In genomic region chr6:170038717-170039116, GRCh38 we compare ENCODE assay signal across 24 cellular contexts.
"Had no signal": no experiment of that assay in that cellular context is flagged by ENCODE, and none has a peak within 500 bp of the region (broad histone marks: within the 10 kb centered on the region; RNA-seq: fewer than 3 reads in every experiment).

No MANE protein-coding gene starts in this region.

- H3K4me1 ChIP-seq: pancreas, uterus had no signal

- H3K36me3 ChIP-seq: esophagus muscularis mucosa, gastrocnemius medialis, heart left ventricle, neutrophil, pancreas, uterus had no signal

- DNase-seq: activated CD4-positive, alpha-beta T cell treated with anti-CD3 and anti-CD28 coated beads for 4 hours; activated CD4-positive, alpha-beta T cell treated with anti-CD3 and anti-CD28 coated beads, Interleukin-2, amount 50 U/mL, for 48 hours; activated CD4-positive, CD25-positive, alpha-beta regulatory T cell; activated CD8-positive, alpha-beta memory T cell treated with anti-CD3 and anti-CD28 coated beads, Interleukin-2, amount 50 U/mL, for 48 hours; activated naive CD4-positive, alpha-beta T cell treated with Interleukin-2 at 50 U/mL for 16 hours; activated naive CD8-positive, alpha-beta T cell treated with anti-CD3 and anti-CD28 coated beads for 36 hours; activated T-cell treated with anti-CD3 and anti-CD28 coated beads, Interleukin-2, amount 50 U/mL, for 4 hours; amniotic stem cell; effector memory CD4-positive, alpha-beta T cell; natural killer cell; stimulated activated CD4-positive, alpha-beta T cell treated with anti-CD3 and anti-CD28 coated beads, Interleukin-2, amount 100 ng/mL, for 24 hours; stimulated activated naive CD8-positive, alpha-beta T cell treated with anti-CD3 and anti-CD28 coated beads, Interleukin-15, amount 100 ng/mL, for 72 hours; SW 1271; T-helper 17 cell; trophoblast cell had no signal

- H3K4me3 ChIP-seq: esophagus muscularis mucosa, gastrocnemius medialis, pancreas, skin epidermis, uterus had no signal

- H3K27ac ChIP-seq: gastrocnemius medialis, heart left ventricle, neutrophil, pancreas, skin epidermis had no signal

- H3K27me3 ChIP-seq: esophagus muscularis mucosa, gastrocnemius medialis, heart left ventricle, neutrophil, pancreas, uterus had no signal

- H3K9me3 ChIP-seq: gastrocnemius medialis, neutrophil, pancreas, uterus had no signal

- ATAC-seq: activated T-cell treated with anti-CD3 and anti-CD28 coated beads, Interleukin-2, amount 50 U/mL, for 4 hours; gastrocnemius medialis; heart left ventricle; natural killer cell; pancreas; right cardiac atrium; stimulated activated effector memory CD8-positive, alpha-beta T cell treated with anti-CD3 and anti-CD28 coated beads, Interleukin-12 subunit alpha, Interleukin-12 subunit beta, amount 100 ng/mL, for 72 hours; stimulated activated naive CD8-positive, alpha-beta T cell treated with anti-CD3 and anti-CD28 coated beads, Interleukin-15, amount 100 ng/mL, for 72 hours; T-helper 17 cell had no signal
